ENCODE assay signal across 21 cellular contexts in the genomic region with DNA sequence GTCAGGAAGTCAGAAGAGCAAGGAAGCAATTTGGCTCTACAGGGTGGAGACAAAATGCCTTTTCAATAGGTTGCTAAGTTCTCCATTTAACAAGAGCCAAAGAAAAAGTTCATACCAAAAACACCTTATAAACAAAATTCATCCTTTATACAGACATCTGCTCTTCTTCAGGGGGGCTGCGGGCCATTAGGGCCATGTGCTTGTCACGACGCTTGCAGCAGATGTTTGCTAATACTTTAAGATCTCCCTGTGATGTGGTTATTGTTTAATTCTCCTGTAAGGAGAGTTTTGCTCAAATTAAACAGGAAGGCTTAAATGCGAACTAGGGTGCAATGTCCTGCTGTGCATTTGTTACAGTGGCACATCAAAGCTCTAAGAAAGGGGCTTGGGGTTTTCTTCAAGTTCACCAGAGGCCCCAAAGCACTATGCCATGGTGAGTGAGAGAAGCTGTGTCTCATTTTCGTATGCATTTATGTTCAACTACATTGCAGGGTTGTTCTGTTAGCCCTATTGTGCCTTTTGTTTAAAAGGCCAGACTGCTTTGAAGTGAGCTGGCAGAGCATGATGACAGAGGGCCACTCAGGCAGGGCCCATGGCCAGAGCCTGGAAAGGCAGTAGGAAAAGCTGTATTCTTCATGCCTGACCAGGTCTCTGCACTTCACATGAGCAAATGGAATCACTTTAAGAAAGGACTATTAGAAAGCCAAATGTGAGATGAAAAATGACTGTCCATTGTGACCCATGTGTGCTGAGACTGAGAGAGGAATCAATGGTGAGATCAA. TPM values are rescaled to one million over a fixed set of nuclear protein-coding genes. Genes with fewer than 3 reads are reported as not detected.
DNase-seq lines count a peak whose midpoint lies in the region; ATAC-seq and TF ChIP-seq lines count a peak whose summit lies in the region.
"Had no signal": no experiment of that assay in that cellular context is flagged by ENCODE, and none has a peak within 500 bp of the region (broad histone marks: within the 10 kb centered on the region; RNA-seq: fewer than 3 reads in every experiment).

No MANE protein-coding gene starts in this region.

- intact Hi-C loops in posterior vena cava (cut with DNase I), result no loop called here

- H3K9me3 Mint-ChIP-seq in stimulated activated memory B cell treated with anti-CD40 and anti-IgM and Interleukin-4, amounts not matched to agents 10 μg/mL and 1 μg/mL and 100 μg/mL, for 72 hours, result peaks cover 3% of the 10 kb centered on the region
- H3K9me3 Mint-ChIP-seq: immature natural killer cell had no signal

- DNase-seq in AG10803 (ENCODE audit: low read depth), result peak; percentile 29
- DNase-seq in D341Med (ENCODE audit: low spot score), result peak; percentile 52
- DNase-seq in T-helper 17 cell, result no peak
- peak; percentile 73 for DNase-seq in left kidney (ENCODE audit: low read depth, low spot score)
- DNase-seq in posterior vena cava (ENCODE audit: low spot score), result no peak
- DNase-seq in SKM-1 (lab: John Stamatoyannopoulos, UW; ENCODE audit: unreplicated experiment), result no peak
- DNase-seq: activated CD8-positive, alpha-beta T cell treated with anti-CD3 and anti-CD28 coated beads, Interleukin-2, amount 10 ng/mL, durations not matched to agents 7 days and 5 days; C1 segment of cervical spinal cord; caudate nucleus; DMS53; effector CD4-positive, alpha-beta T cell; heart left ventricle; immature natural killer cell; naive B cell; NCI-H1436; SIG-M5; stimulated activated CD8-positive, alpha-beta memory T cell treated with anti-CD3 and anti-CD28 coated beads, Interleukin-4, amount 100 ng/mL, for 48 hours; T-helper 2 cell had no signal

- H3K4me3 Mint-ChIP-seq in T-helper 17 cell, result peak overlapping the region; percentile 79
- H3K4me3 Mint-ChIP-seq in stimulated activated memory B cell treated with anti-CD40 and anti-IgM and Interleukin-4, amounts not matched to agents 10 μg/mL and 1 μg/mL and 100 μg/mL, for 72 hours, result no peak overlapping the region
- H3K4me3 Mint-ChIP-seq: activated CD8-positive, alpha-beta T cell treated with anti-CD3 and anti-CD28 coated beads, Interleukin-2, amount 10 ng/mL, durations not matched to agents 7 days and 5 days; immature natural killer cell; naive B cell; WTC11 had no signal

- no peaks in the 10 kb centered on the region for H3K9me3 ChIP-seq in T-helper 17 cell (ENCODE audit: control insufficient read depth, low read length, poor library complexity, severe bottlenecking)
- H3K9me3 ChIP-seq: heart left ventricle had no signal

- no peaks in the 10 kb centered on the region for H3K36me3 Mint-ChIP-seq in T-helper 17 cell (ENCODE audit: low read depth)
- no peaks in the 10 kb centered on the region for H3K36me3 Mint-ChIP-seq in stimulated activated memory B cell treated with anti-CD40 and anti-IgM and Interleukin-4, amounts not matched to agents 10 μg/mL and 1 μg/mL and 100 μg/mL, for 72 hours
- H3K36me3 Mint-ChIP-seq: immature natural killer cell had no signal

- no peak overlapping the region for H3K4me3 ChIP-seq in AG10803 (ENCODE audit: low read length)
- H3K4me3 ChIP-seq: heart left ventricle had no signal

- no peaks in the 10 kb centered on the region for H3K27me3 Mint-ChIP-seq in T-helper 17 cell
- H3K27me3 Mint-ChIP-seq in stimulated activated memory B cell treated with anti-CD40 and anti-IgM and Interleukin-4, amounts not matched to agents 10 μg/mL and 1 μg/mL and 100 μg/mL, for 72 hours, result peaks cover 9% of the 10 kb centered on the region

- no peak for TF ChIP-seq CTCF in AG10803 (conservative IDR thresholded peaks at IDR 0.05; ENCODE audit: low read length)

- ATAC-seq in T-helper 17 cell, result no peak
- no peak for ATAC-seq in stimulated activated memory B cell treated with anti-CD40 and anti-IgM and Interleukin-4, amounts not matched to agents 10 μg/mL and 1 μg/mL and 100 μg/mL, for 72 hours
- ATAC-seq: activated CD8-positive, alpha-beta T cell treated with anti-CD3 and anti-CD28 coated beads, Interleukin-2, amount 10 ng/mL, durations not matched to agents 7 days and 5 days; WTC11 had no signal

- H3K4me1 Mint-ChIP-seq in T-helper 17 cell, result peaks cover 32% of the 10 kb centered on the region
- H3K4me1 Mint-ChIP-seq in stimulated activated memory B cell treated with anti-CD40 and anti-IgM and Interleukin-4, amounts not matched to agents 10 μg/mL and 1 μg/mL and 100 μg/mL, for 72 hours, result no peaks in the 10 kb centered on the region
- H3K4me1 Mint-ChIP-seq: WTC11 had no signal

- H3K27ac Mint-ChIP-seq in T-helper 17 cell, result peak overlapping the region; percentile 87
- H3K27ac Mint-ChIP-seq in stimulated activated memory B cell treated with anti-CD40 and anti-IgM and Interleukin-4, amounts not matched to agents 10 μg/mL and 1 μg/mL and 100 μg/mL, for 72 hours, result no peak overlapping the region
- H3K27ac Mint-ChIP-seq: activated CD8-positive, alpha-beta T cell treated with anti-CD3 and anti-CD28 coated beads, Interleukin-2, amount 10 ng/mL, durations not matched to agents 7 days and 5 days; immature natural killer cell; naive B cell; progenitor cell of endocrine pancreas; WTC11 had no signal

RNA-seq across cellular contexts. Expression of a gene that starts 24.8 kb away (rescaled TPM):
- 10 to 100 TPM; 15.1 to 17.4 TPM for total RNA-seq in T-helper 17 cell
- 10 to 100 TPM; 27.5 to 37.3 TPM for total RNA-seq in posterior vena cava

Comparison
In these comparisons a context has a peak if more than half of its experiments do, and no peak if none do; other contexts are left out.
1. DNase-seq: peak in AG10803 (single experiment), D341Med (single experiment) and left kidney (single experiment); none in T-helper 17 cell (0 of 3), posterior vena cava (single experiment) and SKM-1 (single experiment).